2 cellular contexts compared by ENCODE assay signal in the genomic region with DNA sequence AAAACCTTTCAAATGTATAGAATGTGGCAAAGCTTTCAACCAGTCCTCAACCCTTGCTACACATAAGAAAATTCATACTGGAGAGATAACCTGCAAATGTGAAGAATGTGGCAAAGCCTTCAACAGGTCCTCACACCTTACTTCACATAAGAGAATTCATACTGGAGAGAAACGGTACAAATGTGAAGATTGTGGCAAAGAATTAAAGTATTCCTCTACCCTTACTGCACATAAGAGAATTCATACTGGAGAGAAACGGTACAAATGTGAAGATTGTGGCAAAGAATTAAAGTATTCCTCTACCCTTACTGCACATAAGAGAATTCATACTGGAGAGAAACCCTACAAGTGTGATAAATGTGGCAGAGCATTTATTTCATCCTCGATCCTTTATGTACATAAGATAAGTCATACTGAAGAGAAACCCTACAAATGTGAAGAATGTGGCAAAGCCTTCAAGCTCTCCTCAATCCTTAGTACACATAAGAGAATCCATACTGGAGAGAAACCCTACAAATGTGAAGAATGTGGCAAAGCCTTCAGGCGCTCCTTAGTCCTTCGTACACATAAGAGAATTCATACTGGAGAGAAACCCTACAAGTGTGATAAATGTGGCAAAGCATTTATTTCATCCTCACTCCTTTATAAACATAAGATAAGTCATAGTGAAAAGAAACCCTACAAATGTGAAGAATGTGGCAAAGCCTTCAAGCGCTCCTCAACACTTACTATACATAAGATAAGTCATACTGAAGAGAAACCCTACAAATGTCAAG. TPM values are rescaled to one million over a fixed set of nuclear protein-coding genes. Genes with fewer than 3 reads are reported as not detected.
"Had no signal": no experiment of that assay in that cellular context is flagged by ENCODE, and none has a peak within 500 bp of the region (broad histone marks: within the 10 kb centered on the region; RNA-seq: fewer than 3 reads in every experiment).

No MANE protein-coding gene starts in this region.

RNA-seq across cellular contexts. Expression of a gene that starts 40.5 kb away (rescaled TPM):
- total RNA-seq: NCI-H460, PC-3 had no signal

RNA-seq across cellular contexts. Expression of a gene that starts 48.8 kb away (rescaled TPM):
- total RNA-seq: NCI-H460 had no signal
